ENCODE assay signal across 1 cellular context in the genomic region with DNA sequence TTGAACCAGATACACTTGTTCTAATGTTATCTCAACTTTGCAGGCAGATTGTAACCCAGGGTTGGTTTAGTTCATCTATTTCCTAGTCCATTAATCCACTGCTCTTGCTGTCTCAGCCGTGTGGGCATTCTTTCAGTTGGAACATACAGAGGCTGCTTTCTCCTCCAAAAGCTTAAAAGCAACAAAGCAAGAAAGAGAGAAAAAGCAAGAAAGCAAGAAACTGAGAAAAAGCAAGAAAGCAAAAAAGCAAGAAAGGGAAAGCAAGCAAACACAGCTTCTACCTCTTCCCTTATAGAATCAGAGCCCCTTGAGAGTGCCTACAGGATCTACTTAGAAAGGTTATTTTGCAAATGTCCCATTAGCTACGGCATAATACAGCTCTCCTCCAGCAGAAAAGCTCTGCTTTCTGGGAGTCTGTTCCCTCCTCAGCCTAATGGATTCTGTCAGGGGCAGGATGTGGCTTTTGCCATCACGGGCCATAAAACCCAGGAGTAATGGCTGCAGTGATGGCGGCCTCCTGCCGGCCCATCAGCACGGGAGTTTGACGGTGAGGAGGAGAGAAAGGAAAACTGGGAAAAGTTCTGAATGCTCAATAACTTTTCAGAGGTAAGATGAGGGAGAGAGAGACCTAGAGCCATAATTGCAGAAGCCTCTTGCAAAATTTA.
TF ChIP-seq lines count a peak whose summit lies in the region.

No MANE protein-coding gene starts in this region.

TF ChIP-seq in K562, 482 proteins besides CTCF, POLR2A, EP300 and RAD21 (continued from another document and continues in another):
- TF ChIP-seq, protein P1, sequence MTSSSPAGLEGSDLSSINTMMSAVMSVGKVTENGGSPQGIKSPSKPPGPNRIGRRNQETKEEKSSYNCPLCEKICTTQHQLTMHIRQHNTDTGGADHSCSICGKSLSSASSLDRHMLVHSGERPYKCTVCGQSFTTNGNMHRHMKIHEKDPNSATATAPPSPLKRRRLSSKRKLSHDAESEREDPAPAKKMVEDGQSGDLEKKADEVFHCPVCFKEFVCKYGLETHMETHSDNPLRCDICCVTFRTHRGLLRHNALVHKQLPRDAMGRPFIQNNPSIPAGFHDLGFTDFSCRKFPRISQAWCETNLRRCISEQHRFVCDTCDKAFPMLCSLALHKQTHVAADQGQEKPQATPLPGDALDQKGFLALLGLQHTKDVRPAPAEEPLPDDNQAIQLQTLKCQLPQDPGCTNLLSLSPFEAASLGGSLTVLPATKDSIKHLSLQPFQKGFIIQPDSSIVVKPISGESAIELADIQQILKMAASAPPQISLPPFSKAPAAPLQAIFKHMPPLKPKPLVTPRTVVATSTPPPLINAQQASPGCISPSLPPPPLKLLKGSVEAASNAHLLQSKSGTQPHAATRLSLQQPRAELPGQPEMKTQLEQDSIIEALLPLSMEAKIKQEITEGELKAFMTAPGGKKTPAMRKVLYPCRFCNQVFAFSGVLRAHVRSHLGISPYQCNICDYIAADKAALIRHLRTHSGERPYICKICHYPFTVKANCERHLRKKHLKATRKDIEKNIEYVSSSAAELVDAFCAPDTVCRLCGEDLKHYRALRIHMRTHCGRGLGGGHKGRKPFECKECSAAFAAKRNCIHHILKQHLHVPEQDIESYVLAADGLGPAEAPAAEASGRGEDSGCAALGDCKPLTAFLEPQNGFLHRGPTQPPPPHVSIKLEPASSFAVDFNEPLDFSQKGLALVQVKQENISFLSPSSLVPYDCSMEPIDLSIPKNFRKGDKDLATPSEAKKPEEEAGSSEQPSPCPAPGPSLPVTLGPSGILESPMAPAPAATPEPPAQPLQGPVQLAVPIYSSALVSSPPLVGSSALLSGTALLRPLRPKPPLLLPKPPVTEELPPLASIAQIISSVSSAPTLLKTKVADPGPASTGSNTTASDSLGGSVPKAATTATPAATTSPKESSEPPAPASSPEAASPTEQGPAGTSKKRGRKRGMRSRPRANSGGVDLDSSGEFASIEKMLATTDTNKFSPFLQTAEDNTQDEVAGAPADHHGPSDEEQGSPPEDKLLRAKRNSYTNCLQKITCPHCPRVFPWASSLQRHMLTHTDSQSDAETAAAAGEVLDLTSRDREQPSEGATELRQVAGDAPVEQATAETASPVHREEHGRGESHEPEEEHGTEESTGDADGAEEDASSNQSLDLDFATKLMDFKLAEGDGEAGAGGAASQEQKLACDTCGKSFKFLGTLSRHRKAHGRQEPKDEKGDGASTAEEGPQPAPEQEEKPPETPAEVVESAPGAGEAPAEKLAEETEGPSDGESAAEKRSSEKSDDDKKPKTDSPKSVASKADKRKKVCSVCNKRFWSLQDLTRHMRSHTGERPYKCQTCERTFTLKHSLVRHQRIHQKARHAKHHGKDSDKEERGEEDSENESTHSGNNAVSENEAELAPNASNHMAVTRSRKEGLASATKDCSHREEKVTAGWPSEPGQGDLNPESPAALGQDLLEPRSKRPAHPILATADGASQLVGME (CRISPR knock-in tag; IDR thresholded peaks at IDR 0.05): no peak
- TF ChIP-seq CCNT2 (IDR thresholded peaks at IDR 0.05; ENCODE audit: borderline replicate concordance, extremely low read depth, insufficient read length, low read depth, low read length) (peak; percentile 64), MCM2 (IDR thresholded peaks at IDR 0.05; ENCODE audit: low read depth) (no peak), HMGN3 (IDR thresholded peaks at IDR 0.05; ENCODE audit: borderline replicate concordance, extremely low read depth, insufficient read length, low read depth, low read length) (no peak), ZNF174 (CRISPR knock-in tag; IDR thresholded peaks at IDR 0.05) (0 out of 2 replicates have a peak, but pooled peaks have one; percentile 49), CREBBP (IDR thresholded peaks at IDR 0.05; ENCODE audit: low read depth, low read length) (no peak), BHLHE40 (IDR thresholded peaks at IDR 0.05; ENCODE audit: low read length) (peak; percentile 59), ZNF668 (CRISPR knock-in tag; IDR thresholded peaks at IDR 0.05) (no peak), JUN (IDR thresholded peaks at IDR 0.05; ENCODE audit: borderline replicate concordance, low read depth, low read length) (no peak), JUN (CRISPR knock-in tag; IDR thresholded peaks at IDR 0.05; ENCODE audit: borderline replicate concordance) (no peak), HNRNPLL (IDR thresholded peaks at IDR 0.05; ENCODE audit: low read depth, low read length, poor library complexity, severe bottlenecking) (no peak), ZNF431 (CRISPR knock-in tag; IDR thresholded peaks at IDR 0.05) (no peak), TSC22D4 (tag; IDR thresholded peaks at IDR 0.05) (no peak), EHMT2 (IDR thresholded peaks at IDR 0.05) (0 out of 2 replicates have a peak, but pooled peaks have one; percentile 11), CEBPG (CRISPR knock-in tag; IDR thresholded peaks at IDR 0.05) (no peak), CEBPG (tag; conservative IDR thresholded peaks at IDR 0.05 in 1 of 2, IDR thresholded peaks at IDR 0.05 in 1 of 2) (no peak), SMARCA5 (IDR thresholded peaks at IDR 0.05) (no peak), FOXP1 (CRISPR knock-in tag; IDR thresholded peaks at IDR 0.05) (no peak; the same call in 1 of the 2 replicates), XRCC5 (IDR thresholded peaks at IDR 0.05; ENCODE audit: low read depth, low read length) (no peak), KLF16 (IDR thresholded peaks at IDR 0.05) (peak; percentile 34; the same call in 1 of the 2 replicates), FOXA1 (IDR thresholded peaks at IDR 0.05; ENCODE audit: borderline replicate concordance) (no peak), EP400 (IDR thresholded peaks at IDR 0.05) (no peak), ZNF146 (CRISPR knock-in tag; IDR thresholded peaks at IDR 0.05; ENCODE audit: unreplicated experiment) (no peak), RBM34 (IDR thresholded peaks at IDR 0.05; ENCODE audit: borderline replicate concordance, insufficient read depth, low read length) (no peak), MAFG (tag; conservative IDR thresholded peaks at IDR 0.05) (no peak)
- TF ChIP-seq, protein P2, sequence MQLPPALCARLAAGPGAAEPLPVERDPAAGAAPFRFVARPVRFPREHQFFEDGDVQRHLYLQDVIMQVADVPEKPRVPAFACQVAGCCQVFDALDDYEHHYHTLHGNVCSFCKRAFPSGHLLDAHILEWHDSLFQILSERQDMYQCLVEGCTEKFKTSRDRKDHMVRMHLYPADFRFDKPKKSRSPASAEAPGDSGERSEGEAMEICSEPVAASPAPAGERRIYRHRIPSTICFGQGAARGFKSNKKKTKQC (CRISPR knock-in tag; IDR thresholded peaks at IDR 0.05): no peak; the same call in 1 of the 2 replicates
- TF ChIP-seq, protein P3, sequence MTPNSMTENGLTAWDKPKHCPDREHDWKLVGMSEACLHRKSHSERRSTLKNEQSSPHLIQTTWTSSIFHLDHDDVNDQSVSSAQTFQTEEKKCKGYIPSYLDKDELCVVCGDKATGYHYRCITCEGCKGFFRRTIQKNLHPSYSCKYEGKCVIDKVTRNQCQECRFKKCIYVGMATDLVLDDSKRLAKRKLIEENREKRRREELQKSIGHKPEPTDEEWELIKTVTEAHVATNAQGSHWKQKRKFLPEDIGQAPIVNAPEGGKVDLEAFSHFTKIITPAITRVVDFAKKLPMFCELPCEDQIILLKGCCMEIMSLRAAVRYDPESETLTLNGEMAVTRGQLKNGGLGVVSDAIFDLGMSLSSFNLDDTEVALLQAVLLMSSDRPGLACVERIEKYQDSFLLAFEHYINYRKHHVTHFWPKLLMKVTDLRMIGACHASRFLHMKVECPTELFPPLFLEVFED (CRISPR knock-in tag; conservative IDR thresholded peaks at IDR 0.05): 0 out of 2 replicates have a peak, but pooled peaks have one; percentile 14
- TF ChIP-seq, protein P4, sequence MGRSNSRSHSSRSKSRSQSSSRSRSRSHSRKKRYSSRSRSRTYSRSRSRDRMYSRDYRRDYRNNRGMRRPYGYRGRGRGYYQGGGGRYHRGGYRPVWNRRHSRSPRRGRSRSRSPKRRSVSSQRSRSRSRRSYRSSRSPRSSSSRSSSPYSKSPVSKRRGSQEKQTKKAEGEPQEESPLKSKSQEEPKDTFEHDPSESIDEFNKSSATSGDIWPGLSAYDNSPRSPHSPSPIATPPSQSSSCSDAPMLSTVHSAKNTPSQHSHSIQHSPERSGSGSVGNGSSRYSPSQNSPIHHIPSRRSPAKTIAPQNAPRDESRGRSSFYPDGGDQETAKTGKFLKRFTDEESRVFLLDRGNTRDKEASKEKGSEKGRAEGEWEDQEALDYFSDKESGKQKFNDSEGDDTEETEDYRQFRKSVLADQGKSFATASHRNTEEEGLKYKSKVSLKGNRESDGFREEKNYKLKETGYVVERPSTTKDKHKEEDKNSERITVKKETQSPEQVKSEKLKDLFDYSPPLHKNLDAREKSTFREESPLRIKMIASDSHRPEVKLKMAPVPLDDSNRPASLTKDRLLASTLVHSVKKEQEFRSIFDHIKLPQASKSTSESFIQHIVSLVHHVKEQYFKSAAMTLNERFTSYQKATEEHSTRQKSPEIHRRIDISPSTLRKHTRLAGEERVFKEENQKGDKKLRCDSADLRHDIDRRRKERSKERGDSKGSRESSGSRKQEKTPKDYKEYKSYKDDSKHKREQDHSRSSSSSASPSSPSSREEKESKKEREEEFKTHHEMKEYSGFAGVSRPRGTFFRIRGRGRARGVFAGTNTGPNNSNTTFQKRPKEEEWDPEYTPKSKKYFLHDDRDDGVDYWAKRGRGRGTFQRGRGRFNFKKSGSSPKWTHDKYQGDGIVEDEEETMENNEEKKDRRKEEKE (IDR thresholded peaks at IDR 0.05; ENCODE audit: borderline replicate concordance in 1 of 2, control insufficient read depth in 1 of 2, low read depth in 2 of 2, low read length in 1 of 2): 0 out of 4 replicates have a peak, but pooled peaks of 1 of the 2 experiments have one; percentile 25
- TF ChIP-seq, protein P5, sequence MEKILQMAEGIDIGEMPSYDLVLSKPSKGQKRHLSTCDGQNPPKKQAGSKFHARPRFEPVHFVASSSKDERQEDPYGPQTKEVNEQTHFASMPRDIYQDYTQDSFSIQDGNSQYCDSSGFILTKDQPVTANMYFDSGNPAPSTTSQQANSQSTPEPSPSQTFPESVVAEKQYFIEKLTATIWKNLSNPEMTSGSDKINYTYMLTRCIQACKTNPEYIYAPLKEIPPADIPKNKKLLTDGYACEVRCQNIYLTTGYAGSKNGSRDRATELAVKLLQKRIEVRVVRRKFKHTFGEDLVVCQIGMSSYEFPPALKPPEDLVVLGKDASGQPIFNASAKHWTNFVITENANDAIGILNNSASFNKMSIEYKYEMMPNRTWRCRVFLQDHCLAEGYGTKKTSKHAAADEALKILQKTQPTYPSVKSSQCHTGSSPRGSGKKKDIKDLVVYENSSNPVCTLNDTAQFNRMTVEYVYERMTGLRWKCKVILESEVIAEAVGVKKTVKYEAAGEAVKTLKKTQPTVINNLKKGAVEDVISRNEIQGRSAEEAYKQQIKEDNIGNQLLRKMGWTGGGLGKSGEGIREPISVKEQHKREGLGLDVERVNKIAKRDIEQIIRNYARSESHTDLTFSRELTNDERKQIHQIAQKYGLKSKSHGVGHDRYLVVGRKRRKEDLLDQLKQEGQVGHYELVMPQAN (IDR thresholded peaks at IDR 0.05; ENCODE audit: borderline replicate concordance): no peak
- TF ChIP-seq, protein P6, sequence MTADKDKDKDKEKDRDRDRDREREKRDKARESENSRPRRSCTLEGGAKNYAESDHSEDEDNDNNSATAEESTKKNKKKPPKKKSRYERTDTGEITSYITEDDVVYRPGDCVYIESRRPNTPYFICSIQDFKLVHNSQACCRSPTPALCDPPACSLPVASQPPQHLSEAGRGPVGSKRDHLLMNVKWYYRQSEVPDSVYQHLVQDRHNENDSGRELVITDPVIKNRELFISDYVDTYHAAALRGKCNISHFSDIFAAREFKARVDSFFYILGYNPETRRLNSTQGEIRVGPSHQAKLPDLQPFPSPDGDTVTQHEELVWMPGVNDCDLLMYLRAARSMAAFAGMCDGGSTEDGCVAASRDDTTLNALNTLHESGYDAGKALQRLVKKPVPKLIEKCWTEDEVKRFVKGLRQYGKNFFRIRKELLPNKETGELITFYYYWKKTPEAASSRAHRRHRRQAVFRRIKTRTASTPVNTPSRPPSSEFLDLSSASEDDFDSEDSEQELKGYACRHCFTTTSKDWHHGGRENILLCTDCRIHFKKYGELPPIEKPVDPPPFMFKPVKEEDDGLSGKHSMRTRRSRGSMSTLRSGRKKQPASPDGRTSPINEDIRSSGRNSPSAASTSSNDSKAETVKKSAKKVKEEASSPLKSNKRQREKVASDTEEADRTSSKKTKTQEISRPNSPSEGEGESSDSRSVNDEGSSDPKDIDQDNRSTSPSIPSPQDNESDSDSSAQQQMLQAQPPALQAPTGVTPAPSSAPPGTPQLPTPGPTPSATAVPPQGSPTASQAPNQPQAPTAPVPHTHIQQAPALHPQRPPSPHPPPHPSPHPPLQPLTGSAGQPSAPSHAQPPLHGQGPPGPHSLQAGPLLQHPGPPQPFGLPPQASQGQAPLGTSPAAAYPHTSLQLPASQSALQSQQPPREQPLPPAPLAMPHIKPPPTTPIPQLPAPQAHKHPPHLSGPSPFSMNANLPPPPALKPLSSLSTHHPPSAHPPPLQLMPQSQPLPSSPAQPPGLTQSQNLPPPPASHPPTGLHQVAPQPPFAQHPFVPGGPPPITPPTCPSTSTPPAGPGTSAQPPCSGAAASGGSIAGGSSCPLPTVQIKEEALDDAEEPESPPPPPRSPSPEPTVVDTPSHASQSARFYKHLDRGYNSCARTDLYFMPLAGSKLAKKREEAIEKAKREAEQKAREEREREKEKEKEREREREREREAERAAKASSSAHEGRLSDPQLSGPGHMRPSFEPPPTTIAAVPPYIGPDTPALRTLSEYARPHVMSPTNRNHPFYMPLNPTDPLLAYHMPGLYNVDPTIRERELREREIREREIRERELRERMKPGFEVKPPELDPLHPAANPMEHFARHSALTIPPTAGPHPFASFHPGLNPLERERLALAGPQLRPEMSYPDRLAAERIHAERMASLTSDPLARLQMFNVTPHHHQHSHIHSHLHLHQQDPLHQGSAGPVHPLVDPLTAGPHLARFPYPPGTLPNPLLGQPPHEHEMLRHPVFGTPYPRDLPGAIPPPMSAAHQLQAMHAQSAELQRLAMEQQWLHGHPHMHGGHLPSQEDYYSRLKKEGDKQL (CRISPR knock-in tag; IDR thresholded peaks at IDR 0.05; ENCODE audit: borderline replicate concordance): no peak
- TF ChIP-seq, protein P7, sequence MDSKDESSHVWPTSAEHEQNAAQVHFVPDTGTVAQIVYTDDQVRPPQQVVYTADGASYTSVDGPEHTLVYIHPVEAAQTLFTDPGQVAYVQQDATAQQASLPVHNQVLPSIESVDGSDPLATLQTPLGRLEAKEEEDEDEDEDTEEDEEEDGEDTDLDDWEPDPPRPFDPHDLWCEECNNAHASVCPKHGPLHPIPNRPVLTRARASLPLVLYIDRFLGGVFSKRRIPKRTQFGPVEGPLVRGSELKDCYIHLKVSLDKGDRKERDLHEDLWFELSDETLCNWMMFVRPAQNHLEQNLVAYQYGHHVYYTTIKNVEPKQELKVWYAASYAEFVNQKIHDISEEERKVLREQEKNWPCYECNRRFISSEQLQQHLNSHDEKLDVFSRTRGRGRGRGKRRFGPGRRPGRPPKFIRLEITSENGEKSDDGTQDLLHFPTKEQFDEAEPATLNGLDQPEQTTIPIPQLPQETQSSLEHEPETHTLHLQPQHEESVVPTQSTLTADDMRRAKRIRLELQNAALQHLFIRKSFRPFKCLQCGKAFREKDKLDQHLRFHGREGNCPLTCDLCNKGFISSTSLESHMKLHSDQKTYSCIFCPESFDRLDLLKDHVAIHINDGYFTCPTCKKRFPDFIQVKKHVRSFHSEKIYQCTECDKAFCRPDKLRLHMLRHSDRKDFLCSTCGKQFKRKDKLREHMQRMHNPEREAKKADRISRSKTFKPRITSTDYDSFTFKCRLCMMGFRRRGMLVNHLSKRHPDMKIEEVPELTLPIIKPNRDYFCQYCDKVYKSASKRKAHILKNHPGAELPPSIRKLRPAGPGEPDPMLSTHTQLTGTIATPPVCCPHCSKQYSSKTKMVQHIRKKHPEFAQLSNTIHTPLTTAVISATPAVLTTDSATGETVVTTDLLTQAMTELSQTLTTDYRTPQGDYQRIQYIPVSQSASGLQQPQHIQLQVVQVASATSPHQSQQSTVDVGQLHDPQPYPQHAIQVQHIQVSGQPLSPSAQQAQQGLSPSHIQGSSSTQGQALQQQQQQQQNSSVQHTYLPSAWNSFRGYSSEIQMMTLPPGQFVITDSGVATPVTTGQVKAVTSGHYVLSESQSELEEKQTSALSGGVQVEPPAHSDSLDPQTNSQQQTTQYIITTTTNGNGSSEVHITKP (IDR thresholded peaks at IDR 0.05; ENCODE audit: partially characterized antibody): peak; percentile 70
